9 cellular contexts compared by ENCODE assay signal in genomic region chrX:13067842-13068241, GRCh38. TPM values are rescaled to one million over a fixed set of nuclear protein-coding genes. Genes with fewer than 3 reads are reported as not detected.
"Had no signal": no experiment of that assay in that cellular context is flagged by ENCODE, and none has a peak within 500 bp of the region (broad histone marks: within the 10 kb centered on the region; RNA-seq: fewer than 3 reads in every experiment).

No MANE protein-coding gene starts in this region.

- H2AFZ ChIP-seq: GM23338 had no signal

- H3K4me1 Mint-ChIP-seq: GM23338, H9 had no signal

- H3K4me2 ChIP-seq: GM23338 had no signal

- FAIRE-seq: H1, H54, HepG2 had no signal

- DNase-seq: H9, HCEC 1CT, KBM-7 had no signal

- H3K27ac ChIP-seq: HL-60 had no signal

- H3K27ac Mint-ChIP-seq: GM23338, H9, IgD-negative memory B cell had no signal

- H3K4me3 ChIP-seq: GM23338 had no signal

- ATAC-seq: GM23338, HepG2 had no signal

- H3K4me3 Mint-ChIP-seq: GM23338, H9 had no signal

RNA-seq across cellular contexts. Expression of gene FAM9C, which starts 23.4 kb away (rescaled TPM):
- polyA plus RNA-seq: H1, HepG2, IgD-negative memory B cell had no signal
